23 cellular contexts compared by ENCODE assay signal in the genomic region with DNA sequence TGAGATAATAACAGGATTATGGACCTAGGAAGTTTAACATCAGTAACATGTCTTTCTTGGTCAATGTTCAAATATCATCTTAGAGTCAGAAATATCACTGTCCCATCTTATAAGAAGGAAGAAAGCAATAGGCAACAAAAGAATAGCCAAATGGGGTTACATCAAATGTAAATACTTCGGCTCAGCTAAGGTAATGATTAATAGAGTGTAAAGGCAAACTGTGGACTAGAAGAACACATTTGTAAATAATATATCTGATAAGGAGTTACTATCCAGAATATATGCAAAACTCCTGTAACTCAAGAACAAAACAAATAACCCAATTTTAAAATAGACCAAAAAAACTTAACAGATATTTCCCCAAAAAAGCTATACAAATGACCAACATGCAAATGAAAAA.
"Had no signal": no experiment of that assay in that cellular context is flagged by ENCODE, and none has a peak within 500 bp of the region (broad histone marks: within the 10 kb centered on the region; RNA-seq: fewer than 3 reads in every experiment).

No MANE protein-coding gene starts in this region.

- ATAC-seq: activated CD8-positive, alpha-beta T cell treated with anti-CD3 and anti-CD28 coated beads for 36 hours; activated T-cell treated with anti-CD3 and anti-CD28 coated beads, Interleukin-2, amount 50 U/mL, for 4 hours; activated T-helper 17 cell treated with anti-CD3 and anti-CD28 coated beads, Interleukin-2, amount 50 U/mL, for 72 hours; esophagus mucosa; T-helper 17 cell; WTC11 had no signal

- DNase-seq: activated CD4-positive, alpha-beta T cell treated with anti-CD3 and anti-CD28 coated beads for 1 hour; activated CD4-positive, alpha-beta T cell treated with anti-CD3 and anti-CD28 coated beads for 4 hours; activated CD4-positive, alpha-beta T cell treated with anti-CD3 and anti-CD28 coated beads, Interleukin-2, amount 10 ng/mL, durations not matched to agents 7 days and 5 days; activated CD4-positive, alpha-beta T cell treated with anti-CD3 and anti-CD28 coated beads, Interleukin-2, amount 50 U/mL, for 4 hours; activated CD8-positive, alpha-beta memory T cell treated with anti-CD3 and anti-CD28 coated beads for 24 hours; activated CD8-positive, alpha-beta T cell treated with anti-CD3 and anti-CD28 coated beads for 36 hours; activated effector memory CD4-positive, alpha-beta T cell treated with Interleukin-2 at 50 U/mL for 16 hours; activated gamma-delta T cell treated with Interleukin-2 at 50 U/mL for 16 hours; activated naive CD4-positive, alpha-beta T cell treated with anti-CD3 and anti-CD28 coated beads, Interleukin-2, amount 50 U/mL, for 16 hours; activated naive CD4-positive, alpha-beta T cell treated with Interleukin-2 at 50 U/mL for 16 hours; activated T-cell treated with anti-CD3 and anti-CD28 coated beads, Interleukin-2, amount 50 U/mL, for 4 hours; amniotic stem cell; anterior cingulate cortex; brain microvascular endothelial cell; dorsolateral prefrontal cortex; effector memory CD4-positive, alpha-beta T cell; endodermal cell; foreskin fibroblast; T-helper 1 cell; T-helper 17 cell had no signal
